ENCODE assay signal across 13 cellular contexts in genomic region chr15:28515208-28515607, GRCh38. TPM values are rescaled to one million over a fixed set of nuclear protein-coding genes. Genes with fewer than 3 reads are reported as not detected.
"Had no signal": no experiment of that assay in that cellular context is flagged by ENCODE, and none has a peak within 500 bp of the region (broad histone marks: within the 10 kb centered on the region; RNA-seq: fewer than 3 reads in every experiment).

No MANE protein-coding gene starts in this region.

RNA-seq across cellular contexts. Expression of gene GOLGA8G, which starts 17.6 kb away (rescaled TPM):
- total RNA-seq: OCI-LY7; PC-3; PC-9; Peyer's patch; Right ventricle myocardium inferior; Right ventricle myocardium superior; RPMI7951; SJCRH30; SJSA1; SK-MEL-5; T-helper 1 cell treated with Interleukin-12 subunit alpha and Interleukin-12 subunit beta and Interleukin-4 antibody, amounts not matched to agents 30 ng/mL and 1 ng/mL, for 36 hours had no signal
- polyA plus RNA-seq: SK-N-SH had no signal

RNA-seq across cellular contexts. Expression of gene GOLGA6L25, which starts 38.2 kb away (rescaled TPM):
- total RNA-seq: OCI-LY7; PC-3; PC-9; Peyer's patch; Right ventricle myocardium inferior; Right ventricle myocardium superior; RPMI7951; SJCRH30; SJSA1; SK-MEL-5; T-cell; T-helper 1 cell treated with Interleukin-12 subunit alpha and Interleukin-12 subunit beta and Interleukin-4 antibody, amounts not matched to agents 30 ng/mL and 1 ng/mL, for 36 hours had no signal
- polyA plus RNA-seq: SK-N-SH had no signal
